Comparison of ENCODE assay signal across 1 cellular context in the genomic region with DNA sequence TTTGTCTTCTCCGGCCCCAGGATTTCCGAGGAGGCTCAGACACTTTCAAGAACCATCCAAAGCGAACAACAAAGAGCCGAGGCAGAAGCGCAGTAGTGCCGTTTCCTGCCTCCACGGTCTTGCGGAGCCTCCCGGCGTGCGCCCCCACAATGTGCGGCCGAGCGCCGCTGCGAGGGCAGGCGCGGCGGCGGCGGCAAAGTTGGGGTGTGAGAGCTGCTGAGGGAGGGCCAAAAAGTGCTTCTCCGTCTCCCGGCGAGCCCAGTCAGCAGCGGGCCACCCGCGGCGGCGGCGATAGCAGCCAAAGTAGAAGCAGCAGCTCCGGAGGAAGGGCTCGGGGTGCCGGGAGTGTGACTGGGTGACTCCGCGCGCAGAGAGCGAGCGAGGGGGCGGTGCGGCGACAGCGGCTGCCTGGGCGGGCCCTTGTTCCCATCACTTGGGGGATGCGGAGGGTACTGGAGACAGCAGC.
TF ChIP-seq lines count a peak whose summit lies in the region.

No MANE protein-coding gene starts in this region.

TF ChIP-seq in SK-N-SH, 30 proteins besides CTCF, POLR2A, EP300 and RAD21 (continued from another document):
- TF ChIP-seq NRF1 (IDR thresholded peaks at IDR 0.05; ENCODE audit: low read depth, low read length) (no peak), FOSL2 (IDR thresholded peaks at IDR 0.05; ENCODE audit: borderline replicate concordance, low read depth) (no peak), YY1 (IDR thresholded peaks at IDR 0.05; ENCODE audit: low read depth) (no peak)
TF ChIP-seq in SK-N-SH: peak in this region for 2.
